ENCODE assay signal across 17 cellular contexts in genomic region chr20:49692941-49693340, GRCh38.
"Had no signal": no experiment of that assay in that cellular context is flagged by ENCODE, and none has a peak within 500 bp of the region (broad histone marks: within the 10 kb centered on the region; RNA-seq: fewer than 3 reads in every experiment).

No MANE protein-coding gene starts in this region.

- H3K27ac ChIP-seq: brain microvascular endothelial cell, coronary artery, neural progenitor cell, parathyroid adenoma, tibial artery, uterus had no signal

- H3K9me3 ChIP-seq: tibial artery, uterus had no signal

- H3K27me3 ChIP-seq: brain microvascular endothelial cell, neural progenitor cell, tibial artery, uterus had no signal

- H2AFZ ChIP-seq: neural progenitor cell, parathyroid adenoma had no signal

- H3K4me3 ChIP-seq: coronary artery, lung, neural progenitor cell, tibial artery, uterus had no signal

- DNase-seq: activated CD4-positive, alpha-beta T cell treated with anti-CD3 and anti-CD28 coated beads, Interleukin-2, amount 10 ng/mL, durations not matched to agents 24 days and 14 days; activated CD4-positive, CD25-positive, alpha-beta regulatory T cell; activated CD8-positive, alpha-beta memory T cell treated with anti-CD3 and anti-CD28 coated beads, Interleukin-2, amount 50 U/mL, for 4 hours; activated CD8-positive, alpha-beta T cell treated with anti-CD3 and anti-CD28 coated beads, Interleukin-2, amount 10 ng/mL, durations not matched to agents 7 days and 5 days; activated naive CD8-positive, alpha-beta T cell treated with anti-CD3 and anti-CD28 coated beads for 36 hours; brain microvascular endothelial cell; effector CD4-positive, alpha-beta T cell; foreskin fibroblast; naive B cell; stimulated activated CD4-positive, alpha-beta T cell treated with anti-CD3 and anti-CD28 coated beads, Interleukin-2, amount 100 ng/mL, for 48 hours; stimulated activated naive B cell treated with anti-CD40 and anti-IgM and Interleukin-4, amounts not matched to agents 10 μg/mL and 1 μg/mL and 100 μg/mL, for 72 hours; tibial artery; uterus had no signal

- H3K9ac ChIP-seq: neural progenitor cell, parathyroid adenoma had no signal

- H3K36me3 ChIP-seq: brain microvascular endothelial cell, neural progenitor cell, tibial artery, uterus had no signal
